ENCODE assay signal across 1 cellular context in the genomic region with DNA sequence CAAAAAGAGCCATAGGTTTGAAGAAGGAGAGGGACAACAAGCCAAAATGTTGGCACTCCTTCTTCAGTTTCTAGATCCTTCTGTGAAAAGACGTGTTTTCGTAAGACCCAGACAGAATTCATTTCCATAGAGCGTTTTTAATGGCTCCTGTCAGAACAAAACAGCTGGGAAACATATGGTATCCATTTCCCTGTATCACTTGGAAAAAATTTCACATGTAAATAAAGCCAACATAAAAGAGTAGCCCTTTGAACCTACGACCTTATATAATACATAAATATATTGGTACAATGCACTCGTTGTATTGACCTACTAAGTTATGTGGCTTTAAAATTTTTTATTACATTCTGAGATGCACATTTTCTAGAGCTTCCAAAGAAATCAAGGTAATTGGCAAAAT.
TF ChIP-seq lines count a peak whose summit lies in the region.

No MANE protein-coding gene starts in this region.

TF ChIP-seq in SK-N-SH, 30 proteins besides CTCF, POLR2A, EP300 and RAD21 (continued from another document):
- TF ChIP-seq, protein P1, sequence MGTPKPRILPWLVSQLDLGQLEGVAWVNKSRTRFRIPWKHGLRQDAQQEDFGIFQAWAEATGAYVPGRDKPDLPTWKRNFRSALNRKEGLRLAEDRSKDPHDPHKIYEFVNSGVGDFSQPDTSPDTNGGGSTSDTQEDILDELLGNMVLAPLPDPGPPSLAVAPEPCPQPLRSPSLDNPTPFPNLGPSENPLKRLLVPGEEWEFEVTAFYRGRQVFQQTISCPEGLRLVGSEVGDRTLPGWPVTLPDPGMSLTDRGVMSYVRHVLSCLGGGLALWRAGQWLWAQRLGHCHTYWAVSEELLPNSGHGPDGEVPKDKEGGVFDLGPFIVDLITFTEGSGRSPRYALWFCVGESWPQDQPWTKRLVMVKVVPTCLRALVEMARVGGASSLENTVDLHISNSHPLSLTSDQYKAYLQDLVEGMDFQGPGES (IDR thresholded peaks at IDR 0.05; ENCODE audit: low read depth, low read length): no peak
- TF ChIP-seq YY1 (IDR thresholded peaks at IDR 0.05; ENCODE audit: low read depth): no peak
- TF ChIP-seq MXI1 (IDR thresholded peaks at IDR 0.05; ENCODE audit: low read depth, low read length): no peak
TF ChIP-seq in SK-N-SH: peak in this region for 0.
